Comparison of ENCODE assay signal across 1 cellular context in genomic region chr2:176157499-176158305, GRCh38.
TF ChIP-seq lines count a peak whose summit lies in the region.

No MANE protein-coding gene starts in this region.

TF ChIP-seq in HEK293, 187 proteins besides CTCF, POLR2A, EP300 and RAD21 (continued from another document and continues in another):
- TF ChIP-seq TSHZ1 (tag by site-specific recombination; IDR thresholded peaks at IDR 0.05; ENCODE audit: borderline replicate concordance) (no peak), ZNF555 (tag by site-specific recombination; conservative IDR thresholded peaks at IDR 0.05) (no peak), FEZF1 (tag by site-specific recombination; IDR thresholded peaks at IDR 0.05) (peak; percentile 88), ZIC2 (tag by site-specific recombination; IDR thresholded peaks at IDR 0.05) (no peak), HOXD13 (CRISPR knock-in tag; IDR thresholded peaks at IDR 0.05; ENCODE audit: borderline replicate concordance) (peak; percentile 73), ZNF169 (tag by site-specific recombination; IDR thresholded peaks at IDR 0.05) (no peak), SP3 (tag by site-specific recombination; IDR thresholded peaks at IDR 0.05) (no peak), ZNF155 (tag by site-specific recombination; IDR thresholded peaks at IDR 0.05) (no peak), ZNF561 (tag by site-specific recombination; IDR thresholded peaks at IDR 0.05; ENCODE audit: borderline replicate concordance) (no peak), ZFP37 (tag by site-specific recombination; IDR thresholded peaks at IDR 0.05) (peak; percentile 43; the same call in 1 of the 2 replicates), ZNF394 (tag by site-specific recombination; IDR thresholded peaks at IDR 0.05; ENCODE audit: borderline replicate concordance) (peak; percentile 19; the same call in 1 of the 2 replicates), ZNF529 (tag by site-specific recombination; IDR thresholded peaks at IDR 0.05; ENCODE audit: insufficient replicate concordance) (no peak), ZBTB7A (tag by site-specific recombination; IDR thresholded peaks at IDR 0.05; ENCODE audit: low read depth) (no peak), ZNF639 (tag by site-specific recombination; IDR thresholded peaks at IDR 0.05) (peak; percentile 45; the same call in 1 of the 2 replicates), ATF2 (tag by site-specific recombination; IDR thresholded peaks at IDR 0.05; ENCODE audit: low read depth) (no peak), ZNF324 (tag by site-specific recombination; IDR thresholded peaks at IDR 0.05) (no peak), ZNF654 (tag by site-specific recombination; IDR thresholded peaks at IDR 0.05; ENCODE audit: low read depth) (no peak), ZNF549 (tag by site-specific recombination; IDR thresholded peaks at IDR 0.05) (no peak), ZNF184 (tag by site-specific recombination; IDR thresholded peaks at IDR 0.05) (no peak), ZNF530 (tag by site-specific recombination; IDR thresholded peaks at IDR 0.05; ENCODE audit: low read depth) (no peak), ZBTB20 (tag by site-specific recombination; IDR thresholded peaks at IDR 0.05) (no peak; the same call in 1 of the 2 replicates), ZNF658 (tag by site-specific recombination; IDR thresholded peaks at IDR 0.05) (no peak), ZNF302 (tag by site-specific recombination; IDR thresholded peaks at IDR 0.05; ENCODE audit: low read depth) (no peak), ZSCAN16 (tag by site-specific recombination; IDR thresholded peaks at IDR 0.05) (no peak), GFI1B (tag by site-specific recombination; IDR thresholded peaks at IDR 0.05) (0 out of 2 replicates have a peak, but pooled peaks have one; percentile 15), ZBTB8A (tag by site-specific recombination; IDR thresholded peaks at IDR 0.05) (peak; percentile 92), GLIS2 (tag by site-specific recombination; IDR thresholded peaks at IDR 0.05) (no peak), ZNF132 (tag by site-specific recombination; IDR thresholded peaks at IDR 0.05; ENCODE audit: borderline replicate concordance) (no peak), TRIM28 (IDR thresholded peaks at IDR 0.05; ENCODE audit: borderline replicate concordance, low read length) (no peak; the same call in 1 of the 2 replicates), MEIS1 (CRISPR knock-in tag; IDR thresholded peaks at IDR 0.05; ENCODE audit: borderline replicate concordance) (no peak), ZBTB44 (tag by site-specific recombination; IDR thresholded peaks at IDR 0.05) (peak; percentile 37; the same call in 1 of the 2 replicates), KLF1 (tag by site-specific recombination; IDR thresholded peaks at IDR 0.05) (peak; percentile 54), ZNF391 (tag by site-specific recombination; IDR thresholded peaks at IDR 0.05; ENCODE audit: borderline replicate concordance, low read depth) (peak; percentile 47; the same call in 1 of the 2 replicates), ZNF571 (tag by site-specific recombination; IDR thresholded peaks at IDR 0.05) (no peak), ZNF404 (tag by site-specific recombination; IDR thresholded peaks at IDR 0.05) (no peak)
- TF ChIP-seq, protein P1, sequence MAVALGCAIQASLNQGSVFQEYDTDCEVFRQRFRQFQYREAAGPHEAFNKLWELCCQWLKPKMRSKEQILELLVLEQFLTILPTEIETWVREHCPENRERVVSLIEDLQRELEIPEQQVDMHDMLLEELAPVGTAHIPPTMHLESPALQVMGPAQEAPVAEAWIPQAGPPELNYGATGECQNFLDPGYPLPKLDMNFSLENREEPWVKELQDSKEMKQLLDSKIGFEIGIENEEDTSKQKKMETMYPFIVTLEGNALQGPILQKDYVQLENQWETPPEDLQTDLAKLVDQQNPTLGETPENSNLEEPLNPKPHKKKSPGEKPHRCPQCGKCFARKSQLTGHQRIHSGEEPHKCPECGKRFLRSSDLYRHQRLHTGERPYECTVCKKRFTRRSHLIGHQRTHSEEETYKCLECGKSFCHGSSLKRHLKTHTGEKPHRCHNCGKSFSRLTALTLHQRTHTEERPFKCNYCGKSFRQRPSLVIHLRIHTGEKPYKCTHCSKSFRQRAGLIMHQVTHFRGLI (tag by site-specific recombination; IDR thresholded peaks at IDR 0.05) = no peak
- TF ChIP-seq, protein P2, sequence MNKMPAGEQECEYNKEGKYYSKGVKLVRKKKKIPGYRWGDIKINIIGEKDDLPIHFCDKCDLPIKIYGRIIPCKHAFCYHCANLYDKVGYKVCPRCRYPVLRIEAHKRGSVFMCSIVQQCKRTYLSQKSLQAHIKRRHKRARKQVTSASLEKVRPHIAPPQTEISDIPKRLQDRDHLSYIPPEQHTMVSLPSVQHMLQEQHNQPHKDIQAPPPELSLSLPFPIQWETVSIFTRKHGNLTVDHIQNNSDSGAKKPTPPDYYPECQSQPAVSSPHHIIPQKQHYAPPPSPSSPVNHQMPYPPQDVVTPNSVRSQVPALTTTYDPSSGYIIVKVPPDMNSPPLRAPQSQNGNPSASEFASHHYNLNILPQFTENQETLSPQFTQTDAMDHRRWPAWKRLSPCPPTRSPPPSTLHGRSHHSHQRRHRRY (tag by site-specific recombination; IDR thresholded peaks at IDR 0.05) = no peak
- TF ChIP-seq, protein P3, sequence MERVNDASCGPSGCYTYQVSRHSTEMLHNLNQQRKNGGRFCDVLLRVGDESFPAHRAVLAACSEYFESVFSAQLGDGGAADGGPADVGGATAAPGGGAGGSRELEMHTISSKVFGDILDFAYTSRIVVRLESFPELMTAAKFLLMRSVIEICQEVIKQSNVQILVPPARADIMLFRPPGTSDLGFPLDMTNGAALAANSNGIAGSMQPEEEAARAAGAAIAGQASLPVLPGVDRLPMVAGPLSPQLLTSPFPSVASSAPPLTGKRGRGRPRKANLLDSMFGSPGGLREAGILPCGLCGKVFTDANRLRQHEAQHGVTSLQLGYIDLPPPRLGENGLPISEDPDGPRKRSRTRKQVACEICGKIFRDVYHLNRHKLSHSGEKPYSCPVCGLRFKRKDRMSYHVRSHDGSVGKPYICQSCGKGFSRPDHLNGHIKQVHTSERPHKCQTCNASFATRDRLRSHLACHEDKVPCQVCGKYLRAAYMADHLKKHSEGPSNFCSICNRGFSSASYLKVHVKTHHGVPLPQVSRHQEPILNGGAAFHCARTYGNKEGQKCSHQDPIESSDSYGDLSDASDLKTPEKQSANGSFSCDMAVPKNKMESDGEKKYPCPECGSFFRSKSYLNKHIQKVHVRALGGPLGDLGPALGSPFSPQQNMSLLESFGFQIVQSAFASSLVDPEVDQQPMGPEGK (tag by site-specific recombination; IDR thresholded peaks at IDR 0.05) = peak; percentile 46; the same call in 1 of the 2 replicates
- TF ChIP-seq, protein P4, sequence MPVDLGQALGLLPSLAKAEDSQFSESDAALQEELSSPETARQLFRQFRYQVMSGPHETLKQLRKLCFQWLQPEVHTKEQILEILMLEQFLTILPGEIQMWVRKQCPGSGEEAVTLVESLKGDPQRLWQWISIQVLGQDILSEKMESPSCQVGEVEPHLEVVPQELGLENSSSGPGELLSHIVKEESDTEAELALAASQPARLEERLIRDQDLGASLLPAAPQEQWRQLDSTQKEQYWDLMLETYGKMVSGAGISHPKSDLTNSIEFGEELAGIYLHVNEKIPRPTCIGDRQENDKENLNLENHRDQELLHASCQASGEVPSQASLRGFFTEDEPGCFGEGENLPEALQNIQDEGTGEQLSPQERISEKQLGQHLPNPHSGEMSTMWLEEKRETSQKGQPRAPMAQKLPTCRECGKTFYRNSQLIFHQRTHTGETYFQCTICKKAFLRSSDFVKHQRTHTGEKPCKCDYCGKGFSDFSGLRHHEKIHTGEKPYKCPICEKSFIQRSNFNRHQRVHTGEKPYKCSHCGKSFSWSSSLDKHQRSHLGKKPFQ (tag by site-specific recombination; IDR thresholded peaks at IDR 0.05) = 0 out of 2 replicates have a peak, but pooled peaks have one; percentile 33
- TF ChIP-seq, protein P5, sequence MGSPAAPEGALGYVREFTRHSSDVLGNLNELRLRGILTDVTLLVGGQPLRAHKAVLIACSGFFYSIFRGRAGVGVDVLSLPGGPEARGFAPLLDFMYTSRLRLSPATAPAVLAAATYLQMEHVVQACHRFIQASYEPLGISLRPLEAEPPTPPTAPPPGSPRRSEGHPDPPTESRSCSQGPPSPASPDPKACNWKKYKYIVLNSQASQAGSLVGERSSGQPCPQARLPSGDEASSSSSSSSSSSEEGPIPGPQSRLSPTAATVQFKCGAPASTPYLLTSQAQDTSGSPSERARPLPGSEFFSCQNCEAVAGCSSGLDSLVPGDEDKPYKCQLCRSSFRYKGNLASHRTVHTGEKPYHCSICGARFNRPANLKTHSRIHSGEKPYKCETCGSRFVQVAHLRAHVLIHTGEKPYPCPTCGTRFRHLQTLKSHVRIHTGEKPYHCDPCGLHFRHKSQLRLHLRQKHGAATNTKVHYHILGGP (tag by site-specific recombination; IDR thresholded peaks at IDR 0.05) = peak; percentile 43; the same call in 1 of the 2 replicates
- TF ChIP-seq, protein P6, sequence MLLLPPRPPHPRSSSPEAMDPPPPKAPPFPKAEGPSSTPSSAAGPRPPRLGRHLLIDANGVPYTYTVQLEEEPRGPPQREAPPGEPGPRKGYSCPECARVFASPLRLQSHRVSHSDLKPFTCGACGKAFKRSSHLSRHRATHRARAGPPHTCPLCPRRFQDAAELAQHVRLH (tag by site-specific recombination; IDR thresholded peaks at IDR 0.05) = no peak
- TF ChIP-seq, protein P7, sequence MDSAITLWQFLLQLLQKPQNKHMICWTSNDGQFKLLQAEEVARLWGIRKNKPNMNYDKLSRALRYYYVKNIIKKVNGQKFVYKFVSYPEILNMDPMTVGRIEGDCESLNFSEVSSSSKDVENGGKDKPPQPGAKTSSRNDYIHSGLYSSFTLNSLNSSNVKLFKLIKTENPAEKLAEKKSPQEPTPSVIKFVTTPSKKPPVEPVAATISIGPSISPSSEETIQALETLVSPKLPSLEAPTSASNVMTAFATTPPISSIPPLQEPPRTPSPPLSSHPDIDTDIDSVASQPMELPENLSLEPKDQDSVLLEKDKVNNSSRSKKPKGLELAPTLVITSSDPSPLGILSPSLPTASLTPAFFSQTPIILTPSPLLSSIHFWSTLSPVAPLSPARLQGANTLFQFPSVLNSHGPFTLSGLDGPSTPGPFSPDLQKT (IDR thresholded peaks at IDR 0.05; ENCODE audit: borderline replicate concordance, low read depth, low read length) = no peak
- TF ChIP-seq, protein P8, sequence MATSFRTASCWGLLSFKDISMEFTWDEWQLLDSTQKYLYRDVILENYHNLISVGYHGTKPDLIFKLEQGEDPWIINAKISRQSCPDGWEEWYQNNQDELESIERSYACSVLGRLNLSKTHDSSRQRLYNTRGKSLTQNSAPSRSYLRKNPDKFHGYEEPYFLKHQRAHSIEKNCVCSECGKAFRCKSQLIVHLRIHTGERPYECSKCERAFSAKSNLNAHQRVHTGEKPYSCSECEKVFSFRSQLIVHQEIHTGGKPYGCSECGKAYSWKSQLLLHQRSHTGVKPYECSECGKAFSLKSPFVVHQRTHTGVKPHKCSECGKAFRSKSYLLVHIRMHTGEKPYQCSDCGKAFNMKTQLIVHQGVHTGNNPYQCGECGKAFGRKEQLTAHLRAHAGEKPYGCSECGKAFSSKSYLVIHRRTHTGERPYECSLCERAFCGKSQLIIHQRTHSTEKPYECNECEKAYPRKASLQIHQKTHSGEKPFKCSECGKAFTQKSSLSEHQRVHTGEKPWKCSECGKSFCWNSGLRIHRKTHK (tag by site-specific recombination; IDR thresholded peaks at IDR 0.05) = no peak
